In the genomic region with DNA sequence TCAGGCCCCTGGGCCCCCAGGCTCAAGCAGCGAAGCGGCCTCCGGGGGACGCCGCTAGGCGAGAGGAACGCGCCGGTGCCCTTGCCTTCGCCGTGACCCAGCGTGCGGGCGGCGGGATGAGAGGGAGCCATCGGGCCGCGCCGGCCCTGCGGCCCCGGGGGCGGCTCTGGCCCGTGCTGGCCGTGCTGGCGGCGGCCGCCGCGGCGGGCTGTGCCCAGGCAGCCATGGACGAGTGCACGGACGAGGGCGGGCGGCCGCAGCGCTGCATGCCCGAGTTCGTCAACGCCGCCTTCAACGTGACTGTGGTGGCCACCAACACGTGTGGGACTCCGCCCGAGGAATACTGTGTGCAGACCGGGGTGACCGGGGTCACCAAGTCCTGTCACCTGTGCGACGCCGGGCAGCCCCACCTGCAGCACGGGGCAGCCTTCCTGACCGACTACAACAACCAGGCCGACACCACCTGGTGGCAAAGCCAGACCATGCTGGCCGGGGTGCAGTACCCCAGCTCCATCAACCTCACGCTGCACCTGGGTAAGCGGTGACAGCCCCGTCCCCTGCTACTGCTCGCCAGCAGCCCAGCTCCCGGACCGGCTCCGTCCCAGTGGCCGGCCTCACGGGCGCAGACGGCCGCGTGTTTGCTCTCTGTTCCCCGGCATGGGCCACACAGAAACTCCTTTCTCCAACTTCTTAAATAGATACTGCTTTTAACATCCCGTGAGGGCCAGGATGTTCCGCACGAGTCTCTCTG, we compare ENCODE assay signal across 8 cellular contexts. TPM values are rescaled to one million over a fixed set of nuclear protein-coding genes. Genes with fewer than 3 reads are reported as not detected.
DNase-seq lines count a peak whose midpoint lies in the region; ATAC-seq and TF ChIP-seq lines count a peak whose summit lies in the region.

No MANE protein-coding gene starts in this region.

- H3K36me3 ChIP-seq in CD4-positive, CD25-positive, alpha-beta regulatory T cell (ENCODE audit: control insufficient read depth, insufficient read depth, low read length), result no peaks in the 10 kb centered on the region

- H3K4me1 ChIP-seq in CD4-positive, CD25-positive, alpha-beta regulatory T cell (ENCODE audit: control insufficient read depth, insufficient read depth, low read length, poor library complexity, severe bottlenecking), result peaks cover 17% of the 10 kb centered on the region

- H3K27ac Mint-ChIP-seq in CD4-positive, CD25-positive, alpha-beta regulatory T cell, result no peak overlapping the region
- H3K27ac Mint-ChIP-seq in neural crest cell (ENCODE audit: unreplicated experiment), result peak overlapping the region; percentile 90

- H3K4me3 Mint-ChIP-seq in CD4-positive, CD25-positive, alpha-beta regulatory T cell, result peak overlapping the region; percentile 64 to 86 (median 80)
- H3K4me3 Mint-ChIP-seq in neural crest cell, result peak overlapping the region; percentile 95

- H3K4me1 Mint-ChIP-seq in CD4-positive, CD25-positive, alpha-beta regulatory T cell, result peaks cover 0 to 17% (median 9%) of the 10 kb centered on the region in 4 donors
- H3K4me1 Mint-ChIP-seq in neural crest cell, result peaks cover 55% of the 10 kb centered on the region

- peaks cover 43% of the 10 kb centered on the region for H3K27me3 ChIP-seq in CD4-positive, CD25-positive, alpha-beta regulatory T cell (ENCODE audit: control insufficient read depth, insufficient read depth, low read length)

- peak overlapping the region; percentile 16 for H3K4me3 ChIP-seq in CD4-positive, CD25-positive, alpha-beta regulatory T cell (ENCODE audit: low read depth, low read length)
- H3K4me3 ChIP-seq in fibroblast of the aortic adventitia (ENCODE audit: low read depth, low read length), result peak overlapping the region; percentile 94

- H3K9me3 Mint-ChIP-seq in CD4-positive, CD25-positive, alpha-beta regulatory T cell, result peaks cover 0 to 11% (median 3%) of the 10 kb centered on the region in 7 donors
- no peaks in the 10 kb centered on the region for H3K9me3 Mint-ChIP-seq in neural crest cell

- peaks cover 3% of the 10 kb centered on the region for H3K36me3 Mint-ChIP-seq in CD4-positive, CD25-positive, alpha-beta regulatory T cell
- no peaks in the 10 kb centered on the region for H3K36me3 Mint-ChIP-seq in neural crest cell (ENCODE audit: low read depth)

- no peak overlapping the region for H3K27ac ChIP-seq in CD4-positive, CD25-positive, alpha-beta regulatory T cell (ENCODE audit: insufficient read depth, low read length, poor library complexity, severe bottlenecking)

- TF ChIP-seq CTCF in fibroblast of the aortic adventitia (IDR thresholded peaks at IDR 0.05; ENCODE audit: insufficient read depth, low read length), result peak; percentile 59
- TF ChIP-seq CTCF in neural crest cell (conservative IDR thresholded peaks at IDR 0.05), result peak; percentile 68

- H3K27me3 Mint-ChIP-seq in CD4-positive, CD25-positive, alpha-beta regulatory T cell, result peaks cover 61% of the 10 kb centered on the region
- H3K27me3 Mint-ChIP-seq in neural crest cell (ENCODE audit: low read depth), result no peaks in the 10 kb centered on the region

- ATAC-seq in CD4-positive, CD25-positive, alpha-beta regulatory T cell (ENCODE audit: low read depth in 2 of 2), result peak; percentile 50 to 56
- ATAC-seq in GM19043 (IDR thresholded peaks at IDR 0.05; ENCODE audit: low read depth, unreplicated experiment) (peak; percentile 60), HG03135 (IDR thresholded peaks at IDR 0.05; ENCODE audit: unreplicated experiment) (peak; percentile 69)

- H3K9me3 ChIP-seq in CD4-positive, CD25-positive, alpha-beta regulatory T cell (ENCODE audit: control insufficient read depth in 2 of 2, low read length in 2 of 2), result no peaks in the 10 kb centered on the region

- peak in 2 of 3 donors; percentile 1 to 50 for DNase-seq in CD4-positive, CD25-positive, alpha-beta regulatory T cell
- peak; percentile 63 for DNase-seq in NCI-H226
- peak; percentile 1 for DNase-seq in activated T-cell treated with anti-CD3 and anti-CD28 coated beads for 4 hours
- peak; percentile 46 for DNase-seq in fibroblast of the aortic adventitia (ENCODE audit: low read depth)
- DNase-seq in neural crest cell (ENCODE audit: low read depth, low spot score), result peak; percentile 45
- DNase-seq in middle frontal gyrus (ENCODE audit: extremely low spot score, low spot score), result no peak

RNA-seq across cellular contexts. Expression of a gene that starts 0.6 kb away (rescaled TPM):
- total RNA-seq in CD4-positive, CD25-positive, alpha-beta regulatory T cell, result 1.1 TPM
- not detected for polyA plus RNA-seq in CD4-positive, CD25-positive, alpha-beta regulatory T cell
- 564 and 789 TPM in 2 replicates for total RNA-seq in fibroblast of the aortic adventitia (ENCODE audit: low replicate concordance)
- 82.0 and 85.8 TPM in 2 replicates for total RNA-seq in neural crest cell

Comparison
In these comparisons a context has a peak if more than half of its experiments do, and no peak if none do; other contexts are left out.
1. RNA of a gene that starts 0.6 kb away (total RNA-seq): 564 to 789 TPM in fibroblast of the aortic adventitia and 82.0 to 85.8 TPM in neural crest cell; 1.1 TPM in CD4-positive, CD25-positive, alpha-beta regulatory T cell (single experiment); every median in the first group is over 10 times any median in the second.
2. Peak in every context shown above with its lines, with median percentiles within 50 percentile points of each other: ATAC-seq.